In genomic region chr19:38350883-38351282, GRCh38 we compare ENCODE assay signal across 30 cellular contexts. TPM values are rescaled to one million over a fixed set of nuclear protein-coding genes. Genes with fewer than 3 reads are reported as not detected.
A peak's percentile ranks its signal among the peaks of the same experiment; 100 is the strongest.
DNase-seq lines count a peak whose midpoint lies in the region; ATAC-seq, FAIRE-seq and TF ChIP-seq lines count a peak whose summit lies in the region.
"Had no signal": no experiment of that assay in that cellular context is flagged by ENCODE, and none has a peak within 500 bp of the region (broad histone marks: within the 10 kb centered on the region; RNA-seq: fewer than 3 reads in every experiment).

No MANE protein-coding gene starts in this region.

- ATAC-seq in K562: no peak
- ATAC-seq: GM12878 had no signal

- no peak for TF ChIP-seq RAD21 in K562 (CRISPR knock-in tag; conservative IDR thresholded peaks at IDR 0.05 in 1 of 2, IDR thresholded peaks at IDR 0.05 in 1 of 2)

- no peak for TF ChIP-seq POLR2A in K562 (conservative IDR thresholded peaks at IDR 0.05)

- no peak overlapping the region for H2AFZ ChIP-seq in K562 (ENCODE audit: low read depth, low read length)
- no peak overlapping the region for H2AFZ ChIP-seq in neural progenitor cell (replicated peaks)

- H3K79me2 ChIP-seq in K562 (ENCODE audit: control insufficient read depth, insufficient read depth, low read length): no peaks in the 10 kb centered on the region
- H3K79me2 ChIP-seq in neural progenitor cell (ENCODE audit: low read depth): no peaks in the 10 kb centered on the region

- POLR2A ChIA-PET in HEK293 (lab: Yijun Ruan, JAX): interaction anchor here (1.1 to 1.4 kb wide), 2 partner anchors 11 to 23 kb away, joined by 5 read pairs; partner anchors contain the start of gene PSMD8
- POLR2A ChIA-PET in K562 (lab: Yijun Ruan, JAX): interaction anchor here (0.6 to 2.0 kb wide), 2 partner anchors 14 to 37 kb away, joined by 3 to 8 read pairs; partner anchors contain the start of gene GGN
- POLR2A ChIA-PET in HEK293T (lab: Yijun Ruan, JAX): interaction anchor here (0.9 to 1.1 kb wide), 2 partner anchors 23 to 25 kb away, joined by 3 read pairs; partner anchors contain the start of gene PSMD8

- FAIRE-seq in K562 (lab: Jason Lieb, UNC): no peak
- FAIRE-seq: A204.1, GM12878, GM12892, GM18507 had no signal

- H4K20me1 ChIP-seq in K562 (replicated peaks; ENCODE audit: control insufficient read depth, insufficient read depth, low read length) (no peaks in the 10 kb centered on the region), neural progenitor cell (ENCODE audit: low read depth) (no peaks in the 10 kb centered on the region)
- H4K20me1 ChIP-seq: BLaER1 had no signal

- 37% methylated on average over 3 of the region's 3 CpGs for WGBS in K562 (ENCODE audit: insufficient coverage, low coverage, missing lambda C conversion rate)

- TF ChIP-seq CTCF in HEK293 (tag by site-specific recombination; IDR thresholded peaks at IDR 0.05) (no peak), K562 (IDR thresholded peaks at IDR 0.05 in 2 of 3, conservative IDR thresholded peaks at IDR 0.05 in 1 of 3; ENCODE audit: insufficient read depth in 2 of 3, low read depth in 1 of 3, low read length in 3 of 3) (no peak), neural progenitor cell (IDR thresholded peaks at IDR 0.05) (no peak)

- no peak overlapping the region for H3K4me2 ChIP-seq in K562 (ENCODE audit: insufficient read depth, low read length)
- no peak overlapping the region for H3K4me2 ChIP-seq in neural progenitor cell
- H3K4me2 ChIP-seq: BLaER1 had no signal

- CTCF ChIA-PET in HEK293 (lab: Yijun Ruan, JAX) (interaction anchor here (0.7 to 2.5 kb wide), 3 partner anchors 15 to 107 kb away, joined by 3 to 9 read pairs (median 4); partner anchors contain the start of genes CATSPERG and FAM98C), K562 (lab: Yijun Ruan, JAX; ENCODE audit: low intra/inter-chr PET ratio) (interaction anchor here (0.6 kb wide), 1 partner anchor 96 kb away, joined by 6 read pairs; no protein-coding TSS in a partner anchor), HEK293T (lab: Yijun Ruan, JAX) (no interaction called here)

- H3K27ac Mint-ChIP-seq in neural progenitor cell: peak overlapping the region; percentile 27
- H3K27ac Mint-ChIP-seq: CD4-positive, alpha-beta memory T cell; CD4-positive, CD25-positive, alpha-beta regulatory T cell; CD8-positive, alpha-beta memory T cell had no signal

- H3F3A ChIP-seq in neural progenitor cell (ENCODE audit: low read depth): peaks cover 3% of the 10 kb centered on the region

- H3K36me3 ChIP-seq in HEK293 (ENCODE audit: control insufficient read depth in 2 of 2, insufficient read depth in 1 of 2, low read length in 2 of 2) (no peaks in the 10 kb centered on the region; a peak in 1 of 3 replicates), K562 (ENCODE audit: control insufficient read depth, insufficient read depth, low read length) (no peaks in the 10 kb centered on the region), neural progenitor cell (no peaks in the 10 kb centered on the region)
- H3K36me3 ChIP-seq: BE2C, BLaER1 had no signal

- H3K36me3 Mint-ChIP-seq in neural progenitor cell: no peaks in the 10 kb centered on the region

- no peak for TF ChIP-seq EP300 in K562 (IDR thresholded peaks at IDR 0.05; ENCODE audit: low read length)

- H3K4me3 ChIP-seq in HEK293 (ENCODE audit: low read depth, low read length) (no peak overlapping the region), K562 (no peak overlapping the region), neural progenitor cell (no peak overlapping the region)
- H3K4me3 ChIP-seq: BLaER1, GM12878 had no signal

- H3K9me3 ChIP-seq in HEK293 (ENCODE audit: control insufficient read depth, insufficient read depth, low read depth, low read length): no peaks in the 10 kb centered on the region
- no peaks in the 10 kb centered on the region for H3K9me3 ChIP-seq in K562 (replicated peaks; ENCODE audit: control insufficient read depth, insufficient read depth, low read depth, low read length)
- no peaks in the 10 kb centered on the region for H3K9me3 ChIP-seq in neural progenitor cell (ENCODE audit: low read depth)
- H3K9me3 ChIP-seq: BE2C, BLaER1 had no signal

- H3K27ac ChIP-seq in HEK293 (ENCODE audit: extremely low read depth, low read depth, low read length) (no peak overlapping the region), K562 (ENCODE audit: extremely low read depth, low read depth, low read length) (no peak overlapping the region), neural progenitor cell (no peak overlapping the region)
- H3K27ac ChIP-seq: BLaER1 had no signal

- no peaks in the 10 kb centered on the region for H3K27me3 ChIP-seq in K562 (ENCODE audit: control insufficient read depth in 2 of 2, insufficient read depth in 2 of 2, low read length in 2 of 2)
- no peaks in the 10 kb centered on the region for H3K27me3 ChIP-seq in neural progenitor cell
- H3K27me3 ChIP-seq: BE2C, BLaER1 had no signal

- intact Hi-C loops in K562 (cut with micrococcal nuclease): no loop called here

- no peak overlapping the region for H3K4me3 Mint-ChIP-seq in neural progenitor cell
- H3K4me3 Mint-ChIP-seq: CD14-positive monocyte; CD4-positive, alpha-beta memory T cell; CD4-positive, CD25-positive, alpha-beta regulatory T cell; CD8-positive, alpha-beta memory T cell had no signal

- H3K4me1 ChIP-seq in HEK293 (ENCODE audit: control insufficient read depth, insufficient read depth, low read length) (no peaks in the 10 kb centered on the region), K562 (replicated peaks in 1 of 2; ENCODE audit: control insufficient read depth in 2 of 2, insufficient read depth in 2 of 2, low read length in 2 of 2) (peaks cover 0 to 4% of the 10 kb centered on the region in 2 experiments; a peak in 2 of 5 replicates), neural progenitor cell (no peaks in the 10 kb centered on the region)
- H3K4me1 ChIP-seq: BE2C had no signal

- H3K4me1 Mint-ChIP-seq in neural progenitor cell: peaks cover 10% of the 10 kb centered on the region
- H3K4me1 Mint-ChIP-seq: CD14-positive monocyte; CD4-positive, alpha-beta memory T cell; CD4-positive, CD25-positive, alpha-beta regulatory T cell; CD8-positive, alpha-beta memory T cell had no signal

- in situ Hi-C loops in K562 (cut with MboI): no loop called here

- peaks cover 6% of the 10 kb centered on the region for H3K27me3 Mint-ChIP-seq in neural progenitor cell (ENCODE audit: insufficient read depth, low read depth)
- H3K27me3 Mint-ChIP-seq: CD4-positive, alpha-beta memory T cell had no signal

- H3K9me1 ChIP-seq in K562 (ENCODE audit: control insufficient read depth, insufficient read depth, low read length): no peaks in the 10 kb centered on the region

- no peak overlapping the region for H3K9ac ChIP-seq in K562 (ENCODE audit: insufficient read depth in 1 of 2, low read depth in 2 of 2, low read length in 2 of 2)
- no peak overlapping the region for H3K9ac ChIP-seq in neural progenitor cell
- H3K9ac ChIP-seq: BLaER1 had no signal

- H3K9me3 Mint-ChIP-seq in neural progenitor cell: no peaks in the 10 kb centered on the region
- H3K9me3 Mint-ChIP-seq: CD4-positive, alpha-beta memory T cell; CD4-positive, CD25-positive, alpha-beta regulatory T cell; CD8-positive, alpha-beta memory T cell had no signal

- peak; percentile 25 for DNase-seq in M059J (ENCODE audit: low read depth)
- DNase-seq in K562 (ENCODE audit: extremely low read depth in 1 of 4, low spot score in 3 of 4): no peak
- DNase-seq in neural progenitor cell (ENCODE audit: low spot score): no peak
- no peak for DNase-seq in HEK293T (ENCODE audit: extremely low spot score)
- no peak for DNase-seq in glomerular visceral epithelial cell (ENCODE audit: extremely low spot score)
- no peak for DNase-seq in NCI-H345 (lab: John Stamatoyannopoulos, UW)
- DNase-seq: 8988T; ACHN; BE2C; C1 segment of cervical spinal cord; CD4-positive, alpha-beta memory T cell; CD4-positive, CD25-positive, alpha-beta regulatory T cell; CD8-positive, alpha-beta memory T cell; COR-L47; DMS 273 treated with DMSO at 0.1 percent for 48 hours; DMS153; DMS53; DMS79; DND-41; EL; GDM1 had no signal

- BruUV-seq in K562 (replicated peaks; lab: Mats Ljungman, UMichigan): no TSS peak

RNA-seq across cellular contexts. Expression of gene CATSPERG, which starts 15.3 kb away (rescaled TPM):
- total RNA-seq in M059J (2014; rRNA removed; shearing (Covaris generic)): 0.15 TPM in 1 of 2 replicates, not detected in the other
- total RNA-seq in K562 (2011; cell fraction: chromatin; rRNA removed; ENCODE audit: low replicate concordance): 13.9 and 31.7 TPM in 2 replicates
- 19.7 and 20.7 TPM in 2 replicates for total RNA-seq in K562 (2011; cell fraction: nucleolus; rRNA removed)
- 21.0 and 26.9 TPM in 2 replicates for total RNA-seq in K562 (2011; cell fraction: nucleoplasm; rRNA removed)
- total RNA-seq in K562 (2014; rRNA removed) (0.37 TPM in 1 of 2 replicates, not detected in the other), K562 (2014; rRNA removed; fragmentation: Illumina TruSeq; extraction: Trizol) (0.41 and 0.58 TPM in 2 replicates), K562 (2015; rRNA removed; fragmentation: Illumina TruSeq; extraction: Trizol) (0.72 and 0.76 TPM in 2 replicates), K562 (2021) (1.8 and 2.2 TPM in 2 replicates), neural progenitor cell (ENCODE audit: low replicate concordance) (1.4 and 5.5 TPM in 2 replicates)
- polyA plus RNA-seq in K562 (2011; rRNA removed) (0.56 and 1.0 TPM in 2 replicates), K562 (2014; fragmentation: Illumina TruSeq; extraction: Trizol) (0.15 and 0.30 TPM in 2 replicates), K562 (2014; fragmentation: Nextera tagmentation; extraction: Ambion mirVana) (under 1 TPM in 1 of 2 experiments, not detected in 1; 0.07 TPM), K562 (2014; rRNA removed) (0.97 and 1.1 TPM in 2 replicates)
- polyA plus RNA-seq in K562 (2011; cell fraction: cytosol; rRNA removed): 0.27 and 0.46 TPM in 2 replicates
- 3.2 and 3.3 TPM in 2 replicates for polyA plus RNA-seq in K562 (2011; cell fraction: nucleus; rRNA removed)
- 0.55 and 0.90 TPM in 2 replicates for polyA plus RNA-seq in K562 (2012)
- 1.3 and 1.6 TPM in 2 replicates for polyA minus RNA-seq in K562 (2011; rRNA and poly(A)+ RNA removed)
- 0.95 and 1.5 TPM in 2 replicates for polyA minus RNA-seq in K562 (2011; cell fraction: cytosol; rRNA and poly(A)+ RNA removed)
- polyA minus RNA-seq in K562 (2011; cell fraction: nucleus; rRNA and poly(A)+ RNA removed): 3.6 and 4.6 TPM in 2 replicates

RNA-seq across cellular contexts. Expression of gene PSMD8, which starts 23.5 kb away (rescaled TPM):
- total RNA-seq in M059J (2014; rRNA removed; shearing (Covaris generic)): 342 and 489 TPM in 2 replicates
- total RNA-seq in K562 (2011; cell fraction: chromatin; rRNA removed; ENCODE audit: low replicate concordance): 76.7 and 164 TPM in 2 replicates
- total RNA-seq in K562 (2011; cell fraction: nucleolus; rRNA removed): 169 and 187 TPM in 2 replicates
- 126 and 134 TPM in 2 replicates for total RNA-seq in K562 (2011; cell fraction: nucleoplasm; rRNA removed)
- total RNA-seq in K562 (2014; rRNA removed): 379 and 498 TPM in 2 replicates
- total RNA-seq in K562 (2014; rRNA removed; fragmentation: Illumina TruSeq; extraction: Trizol): 222 and 257 TPM in 2 replicates
- total RNA-seq in K562 (2015; rRNA removed; fragmentation: Illumina TruSeq; extraction: Trizol): 315 and 317 TPM in 2 replicates
- total RNA-seq in K562 (2021): 304 and 317 TPM in 2 replicates
- 561 and 583 TPM in 2 replicates for polyA plus RNA-seq in K562 (2011; rRNA removed)
- 760 and 1,382 TPM in 2 replicates for polyA plus RNA-seq in K562 (2011; cell fraction: cytosol; rRNA removed)
- 215 and 238 TPM in 2 replicates for polyA plus RNA-seq in K562 (2011; cell fraction: nucleus; rRNA removed)
- 347 and 565 TPM in 2 replicates for polyA plus RNA-seq in K562 (2012)
- polyA plus RNA-seq in K562 (2014; fragmentation: Illumina TruSeq; extraction: Trizol): 377 and 397 TPM in 2 replicates
- polyA plus RNA-seq in K562 (2014; fragmentation: Nextera tagmentation; extraction: Ambion mirVana): 100 to 1,000 TPM; 130 to 244 TPM
- polyA plus RNA-seq in K562 (2014; rRNA removed): 372 and 502 TPM in 2 replicates
- polyA minus RNA-seq in K562 (2011; rRNA and poly(A)+ RNA removed): 222 and 326 TPM in 2 replicates
- polyA minus RNA-seq in K562 (2011; cell fraction: cytosol; rRNA and poly(A)+ RNA removed): 135 and 197 TPM in 2 replicates
- 64.9 and 72.1 TPM in 2 replicates for polyA minus RNA-seq in K562 (2011; cell fraction: nucleus; rRNA and poly(A)+ RNA removed)
- 119 and 196 TPM in 2 replicates for total RNA-seq in neural progenitor cell (ENCODE audit: low replicate concordance)

RNA-seq across cellular contexts. Expression of gene KCNK6, which starts 31.2 kb away (rescaled TPM):
- total RNA-seq in M059J (2014; rRNA removed; shearing (Covaris generic)): 0.91 and 2.3 TPM in 2 replicates
- total RNA-seq in K562 (2011; cell fraction: chromatin; rRNA removed; ENCODE audit: low replicate concordance): 0.18 and 0.90 TPM in 2 replicates
- total RNA-seq in K562 (2011; cell fraction: nucleolus; rRNA removed): 0.17 and 0.92 TPM in 2 replicates
- total RNA-seq in K562 (2011; cell fraction: nucleoplasm; rRNA removed): 0.29 and 1.1 TPM in 2 replicates
- total RNA-seq in K562 (2014; rRNA removed) (0.05 and 0.12 TPM in 2 replicates), K562 (2014; rRNA removed; fragmentation: Illumina TruSeq; extraction: Trizol) (0.06 and 0.15 TPM in 2 replicates), K562 (2015; rRNA removed; fragmentation: Illumina TruSeq; extraction: Trizol) (0.04 and 0.07 TPM in 2 replicates), K562 (2021) (0.18 and 0.31 TPM in 2 replicates), neural progenitor cell (ENCODE audit: low replicate concordance) (0.92 and 2.5 TPM in 2 replicates)
- polyA plus RNA-seq in K562 (2011; rRNA removed) (0.07 and 0.16 TPM in 2 replicates), K562 (2014; fragmentation: Illumina TruSeq; extraction: Trizol) (0.08 and 0.42 TPM in 2 replicates), K562 (2014; fragmentation: Nextera tagmentation; extraction: Ambion mirVana) (under 1 TPM; 0.24 to 0.27 TPM), K562 (2014; rRNA removed) (0.07 and 0.08 TPM in 2 replicates)
- 0.07 and 0.25 TPM in 2 replicates for polyA plus RNA-seq in K562 (2011; cell fraction: cytosol; rRNA removed)
- 0.10 TPM in 2 replicates for polyA plus RNA-seq in K562 (2011; cell fraction: nucleus; rRNA removed)
- 0.20 and 0.47 TPM in 2 replicates for polyA plus RNA-seq in K562 (2012)
- 0.07 and 0.09 TPM in 2 replicates for polyA minus RNA-seq in K562 (2011; rRNA and poly(A)+ RNA removed)
- not detected in 2 replicates for polyA minus RNA-seq in K562 (2011; cell fraction: cytosol; rRNA and poly(A)+ RNA removed)
- polyA minus RNA-seq in K562 (2011; cell fraction: nucleus; rRNA and poly(A)+ RNA removed): under 0.01 and 0.11 TPM in 2 replicates
- total RNA-seq: A673 had no signal

RNA-seq across cellular contexts. Expression of gene YIF1B, which starts 35.1 kb away (rescaled TPM):
- total RNA-seq in M059J (2014; rRNA removed; shearing (Covaris generic)): 88.9 and 114 TPM in 2 replicates
- 108 and 422 TPM in 2 replicates for total RNA-seq in K562 (2011; cell fraction: chromatin; rRNA removed; ENCODE audit: low replicate concordance)
- 844 and 880 TPM in 2 replicates for total RNA-seq in K562 (2011; cell fraction: nucleolus; rRNA removed)
- 389 and 454 TPM in 2 replicates for total RNA-seq in K562 (2011; cell fraction: nucleoplasm; rRNA removed)
- total RNA-seq in K562 (2014; rRNA removed) (397 and 458 TPM in 2 replicates), K562 (2014; rRNA removed; fragmentation: Illumina TruSeq; extraction: Trizol) (92.4 and 102 TPM in 2 replicates), K562 (2015; rRNA removed; fragmentation: Illumina TruSeq; extraction: Trizol) (213 and 217 TPM in 2 replicates), K562 (2021) (329 and 345 TPM in 2 replicates), neural progenitor cell (ENCODE audit: low replicate concordance) (38.1 and 92.9 TPM in 2 replicates)
- polyA plus RNA-seq in K562 (2011; rRNA removed) (400 and 618 TPM in 2 replicates), K562 (2014; fragmentation: Illumina TruSeq; extraction: Trizol) (323 and 490 TPM in 2 replicates), K562 (2014; fragmentation: Nextera tagmentation; extraction: Ambion mirVana) (10 to 100 TPM in 1 of 2 experiments, 1 to 10 TPM in 1; 8.5 to 84.7 TPM), K562 (2014; rRNA removed) (586 and 617 TPM in 2 replicates)
- 1,022 and 1,984 TPM in 2 replicates for polyA plus RNA-seq in K562 (2011; cell fraction: cytosol; rRNA removed)
- 645 and 781 TPM in 2 replicates for polyA plus RNA-seq in K562 (2011; cell fraction: nucleus; rRNA removed)
- polyA plus RNA-seq in K562 (2012): 339 and 566 TPM in 2 replicates
- 79.0 and 123 TPM in 2 replicates for polyA minus RNA-seq in K562 (2011; rRNA and poly(A)+ RNA removed)
- 183 and 249 TPM in 2 replicates for polyA minus RNA-seq in K562 (2011; cell fraction: cytosol; rRNA and poly(A)+ RNA removed)
- polyA minus RNA-seq in K562 (2011; cell fraction: nucleus; rRNA and poly(A)+ RNA removed): 64.5 and 82.9 TPM in 2 replicates

RNA-seq across cellular contexts. Expression of gene GGN, which starts 37.0 kb away (rescaled TPM):
- total RNA-seq in M059J (2014; rRNA removed; shearing (Covaris generic)): 0.64 TPM in 1 of 2 replicates, not detected in the other
- 0.12 TPM in 1 of 2 replicates, not detected in the other for total RNA-seq in K562 (2011; cell fraction: chromatin; rRNA removed; ENCODE audit: low replicate concordance)
- total RNA-seq in K562 (2011; cell fraction: nucleolus; rRNA removed): 0.50 TPM in 1 of 2 replicates, not detected in the other
- total RNA-seq in K562 (2011; cell fraction: nucleoplasm; rRNA removed): 0.15 TPM in 1 of 2 replicates, not detected in the other
- total RNA-seq in K562 (2014; rRNA removed): not detected in 2 replicates
- total RNA-seq in K562 (2014; rRNA removed; fragmentation: Illumina TruSeq; extraction: Trizol): not detected in 2 replicates
- total RNA-seq in K562 (2015; rRNA removed; fragmentation: Illumina TruSeq; extraction: Trizol): not detected in 2 replicates
- total RNA-seq in K562 (2021): 0.25 and 0.33 TPM in 2 replicates
- 0.12 TPM in 1 of 2 replicates, not detected in the other for polyA plus RNA-seq in K562 (2011; rRNA removed)
- 0.03 and 0.04 TPM in 2 replicates for polyA plus RNA-seq in K562 (2011; cell fraction: cytosol; rRNA removed)
- 0.46 and 0.63 TPM in 2 replicates for polyA plus RNA-seq in K562 (2011; cell fraction: nucleus; rRNA removed)
- 0.52 and 0.94 TPM in 2 replicates for polyA plus RNA-seq in K562 (2012)
- not detected in 2 replicates for polyA plus RNA-seq in K562 (2014; fragmentation: Illumina TruSeq; extraction: Trizol)
- not detected for polyA plus RNA-seq in K562 (2014; fragmentation: Nextera tagmentation; extraction: Ambion mirVana)
- 0.15 and 0.16 TPM in 2 replicates for polyA plus RNA-seq in K562 (2014; rRNA removed)
- polyA minus RNA-seq in K562 (2011; rRNA and poly(A)+ RNA removed): not detected in 2 replicates
- polyA minus RNA-seq in K562 (2011; cell fraction: cytosol; rRNA and poly(A)+ RNA removed): not detected in 2 replicates
- 0.54 TPM in 1 of 2 replicates, not detected in the other for polyA minus RNA-seq in K562 (2011; cell fraction: nucleus; rRNA and poly(A)+ RNA removed)
- total RNA-seq in neural progenitor cell (ENCODE audit: low replicate concordance): 1.0 TPM in 1 of 2 replicates, not detected in the other
- total RNA-seq: Daoy, GM12878 had no signal
- polyA plus RNA-seq: CD4-positive, alpha-beta memory T cell; CD4-positive, CD25-positive, alpha-beta regulatory T cell; CD8-positive, alpha-beta memory T cell; GM12878 had no signal

Comparison
In these comparisons a context has a peak if more than half of its experiments do, and no peak if none do; other contexts are left out.
1. Of the 44 proteins assayed by ChIP-seq in both K562 and HEK293: peak only in K562: none; only in HEK293: ZNF121; in both: PRDM10; in neither: 42.